Comparison of ENCODE assay signal across 8 cellular contexts in genomic region chr16:3501783-3502400, GRCh38. TPM values are rescaled to one million over a fixed set of nuclear protein-coding genes. Genes with fewer than 3 reads are reported as not detected.
A peak's percentile ranks its signal among the peaks of the same experiment; 100 is the strongest.
DNase-seq lines count a peak whose midpoint lies in the region; ATAC-seq and TF ChIP-seq lines count a peak whose summit lies in the region.

No MANE protein-coding gene starts in this region.

- H3K27me3 Mint-ChIP-seq in activated naive CD8-positive, alpha-beta T cell = no peaks in the 10 kb centered on the region
- H3K27me3 Mint-ChIP-seq in type B pancreatic cell = peaks cover 3% of the 10 kb centered on the region

- H3K36me3 Mint-ChIP-seq in activated naive CD8-positive, alpha-beta T cell = peaks cover 2% of the 10 kb centered on the region
- H3K36me3 Mint-ChIP-seq in type B pancreatic cell = peaks cover 7% of the 10 kb centered on the region

- H3K4me3 ChIP-seq in left lung = peak overlapping the region; percentile 69 to 95

- H3K9me3 Mint-ChIP-seq in activated naive CD8-positive, alpha-beta T cell (ENCODE audit: low read depth) = no peaks in the 10 kb centered on the region
- no peaks in the 10 kb centered on the region for H3K9me3 Mint-ChIP-seq in type B pancreatic cell

- H3K27me3 ChIP-seq in left lung = peaks cover 0 to 3% of the 10 kb centered on the region in 2 donors

- no peak for TF ChIP-seq CTCF in left lung (IDR thresholded peaks at IDR 0.05)
- TF ChIP-seq CTCF in type B pancreatic cell (conservative IDR thresholded peaks at IDR 0.05) = no peak

- intact Hi-C loops in left lung (cut with DNase I) = no loop called here

- H3K4me3 Mint-ChIP-seq in activated naive CD8-positive, alpha-beta T cell = peak overlapping the region; percentile 95
- peak overlapping the region; percentile 93 for H3K4me3 Mint-ChIP-seq in type B pancreatic cell

- H3K4me1 ChIP-seq in left lung = peaks cover 8 to 23% of the 10 kb centered on the region in 2 donors

- DNase-seq in activated effector memory CD4-positive, alpha-beta T cell treated with anti-CD3 and anti-CD28 coated beads, Interleukin-2, amount 50 U/mL, for 16 hours = peak; percentile 51
- DNase-seq in activated effector memory CD4-positive, alpha-beta T cell treated with Interleukin-2 at 50 U/mL for 16 hours = no peak
- DNase-seq in left lung (no peak), type B pancreatic cell (ENCODE audit: extremely low spot score, unreplicated experiment) (no peak), HUDEP-2 (lab: John Stamatoyannopoulos, UW; ENCODE audit: unreplicated experiment in 76 of 76) (no peak), DMS153 (lab: John Stamatoyannopoulos, UW) (no peak), NCI-H226 (no peak)

- peak overlapping the region in 1 of 2 donors; percentile 63 for H3K27ac ChIP-seq in left lung

- H3K27ac Mint-ChIP-seq in activated naive CD8-positive, alpha-beta T cell = peak overlapping the region; percentile 94
- peak overlapping the region; percentile 85 for H3K27ac Mint-ChIP-seq in type B pancreatic cell

- peaks cover 0 to 9% of the 10 kb centered on the region in 2 donors for H3K36me3 ChIP-seq in left lung

- no peak for ATAC-seq in left lung

- H3K9me3 ChIP-seq in left lung = no peaks in the 10 kb centered on the region

- H3K4me1 Mint-ChIP-seq in activated naive CD8-positive, alpha-beta T cell (ENCODE audit: low read depth) = peaks cover 55% of the 10 kb centered on the region
- peaks cover 25% of the 10 kb centered on the region for H3K4me1 Mint-ChIP-seq in type B pancreatic cell (ENCODE audit: unreplicated experiment)

RNA-seq across cellular contexts. Expression of gene CLUAP1, which starts 1.1 kb away (rescaled TPM):
- total RNA-seq in left lung (10 to 100 TPM; 21.6 to 27.3 TPM), type B pancreatic cell (ENCODE audit: low replicate concordance) (20.5 and 35.9 TPM in 2 replicates)

RNA-seq across cellular contexts. Expression of gene C16orf90, which starts 6.6 kb away (rescaled TPM):
- total RNA-seq in left lung (not detected), type B pancreatic cell (ENCODE audit: low replicate concordance) (not detected in 2 replicates)

RNA-seq across cellular contexts. Expression of gene NAA60, which starts 58.4 kb away (rescaled TPM):
- 10 to 100 TPM; 47.8 to 49.4 TPM for total RNA-seq in left lung
- 41.1 and 51.1 TPM in 2 replicates for total RNA-seq in type B pancreatic cell (ENCODE audit: low replicate concordance)

RNA-seq across cellular contexts. Expression of gene ZNF597, which starts 58.6 kb away (rescaled TPM):
- total RNA-seq in left lung (1 to 10 TPM; 3.2 to 4.1 TPM), type B pancreatic cell (ENCODE audit: low replicate concordance) (1.4 and 2.2 TPM in 2 replicates)
